9 cellular contexts compared by ENCODE assay signal in the genomic region with DNA sequence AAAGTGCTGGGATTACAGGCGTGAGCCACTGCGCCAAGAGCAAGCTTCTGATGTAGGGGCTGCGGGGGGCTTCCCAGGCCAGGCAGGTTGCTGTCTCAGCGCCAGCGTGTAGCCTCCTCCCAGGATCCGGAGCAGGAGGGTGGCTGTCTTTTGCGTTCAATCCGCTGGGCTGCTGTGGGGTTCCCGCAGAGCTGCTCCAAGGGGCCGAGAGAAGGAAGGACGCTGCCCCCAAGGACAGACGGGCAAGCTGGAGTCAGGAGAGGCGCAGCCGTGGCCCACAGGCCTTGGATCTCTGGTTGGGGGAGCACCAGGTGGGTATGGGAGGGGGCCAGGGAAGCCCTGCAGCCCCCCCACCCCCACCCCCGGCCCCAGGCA. TPM values are rescaled to one million over a fixed set of nuclear protein-coding genes. Genes with fewer than 3 reads are reported as not detected.
DNase-seq lines count a peak whose midpoint lies in the region; FAIRE-seq and TF ChIP-seq lines count a peak whose summit lies in the region.
"Had no signal": no experiment of that assay in that cellular context is flagged by ENCODE, and none has a peak within 500 bp of the region (broad histone marks: within the 10 kb centered on the region; RNA-seq: fewer than 3 reads in every experiment).

No MANE protein-coding gene starts in this region.

- peaks cover 28 to 56% (median 45%) of the 10 kb centered on the region in 10 experiments for H3K4me1 ChIP-seq in BLaER1 treated with 17β-estradiol and CSF1 and Interleukin-3, amounts not matched to agents 10 nM and 100 nM
- H3K4me1 ChIP-seq in ascending aorta (peaks cover 38 to 65% of the 10 kb centered on the region in 2 donors), left ventricle myocardium inferior (peaks cover 66% of the 10 kb centered on the region), rectal smooth muscle tissue (ENCODE audit: control insufficient read depth, insufficient read depth, low read length) (peaks cover 44% of the 10 kb centered on the region)

- peaks cover 0 to 6% (median 0%) of the 10 kb centered on the region in 11 experiments; a peak in 3 of 22 replicates for H4K20me1 ChIP-seq in BLaER1 treated with 17β-estradiol and CSF1 and Interleukin-3, amounts not matched to agents 10 nM and 100 nM

- no peaks in the 10 kb centered on the region for H3K36me3 ChIP-seq in BLaER1 treated with 17β-estradiol and CSF1 and Interleukin-3, amounts not matched to agents 10 nM and 100 nM
- H3K36me3 ChIP-seq in ascending aorta: no peaks in the 10 kb centered on the region
- H3K36me3 ChIP-seq in left ventricle myocardium inferior: no peaks in the 10 kb centered on the region
- H3K36me3 ChIP-seq in rectal smooth muscle tissue (ENCODE audit: control insufficient read depth, insufficient read depth, low read length): no peaks in the 10 kb centered on the region

- H3K4me2 ChIP-seq in BLaER1 treated with 17β-estradiol and CSF1 and Interleukin-3, amounts not matched to agents 10 nM and 100 nM: peak overlapping the region; percentile 76 to 97 (median 93)

- intact Hi-C loops in ascending aorta (cut with DNase I): no loop called here
- intact Hi-C loops in left ventricle myocardium inferior (cut with micrococcal nuclease): no loop called here

- peak overlapping the region in 1 of 10 experiments; percentile 52; a peak in 2 of 20 replicates for H3K4me3 ChIP-seq in BLaER1 treated with 17β-estradiol and CSF1 and Interleukin-3, amounts not matched to agents 10 nM and 100 nM
- H3K4me3 ChIP-seq in ascending aorta: peak overlapping the region; percentile 51 to 54
- peak overlapping the region; percentile 53 for H3K4me3 ChIP-seq in left ventricle myocardium inferior
- H3K4me3 ChIP-seq in rectal smooth muscle tissue (ENCODE audit: low read length): peak overlapping the region; percentile 52

- no peaks in the 10 kb centered on the region for H3K27me3 ChIP-seq in BLaER1 treated with 17β-estradiol and CSF1 and Interleukin-3, amounts not matched to agents 10 nM and 100 nM
- H3K27me3 ChIP-seq in ascending aorta (no peaks in the 10 kb centered on the region), left ventricle myocardium inferior (ENCODE audit: low read depth) (no peaks in the 10 kb centered on the region), rectal smooth muscle tissue (ENCODE audit: control insufficient read depth, insufficient read depth, low read length) (no peaks in the 10 kb centered on the region)

- TF ChIP-seq CTCF in ascending aorta (IDR thresholded peaks at IDR 0.05) (no peak), left ventricle myocardium inferior (IDR thresholded peaks at IDR 0.05; ENCODE audit: borderline replicate concordance) (no peak)

- H3K9ac ChIP-seq in BLaER1 treated with 17β-estradiol and CSF1 and Interleukin-3, amounts not matched to agents 10 nM and 100 nM: peak overlapping the region in 8 of 11 experiments; percentile 13 to 81 (median 76); a peak in 8 of 22 replicates
- peak overlapping the region; percentile 62 for H3K9ac ChIP-seq in rectal smooth muscle tissue (ENCODE audit: low read length)

- peak overlapping the region in 10 of 11 experiments; percentile 60 to 90 (median 82); a peak in 18 of 22 replicates for H3K27ac ChIP-seq in BLaER1 treated with 17β-estradiol and CSF1 and Interleukin-3, amounts not matched to agents 10 nM and 100 nM
- H3K27ac ChIP-seq in ascending aorta (peak overlapping the region; percentile 99), left ventricle myocardium inferior (replicated peaks) (peak overlapping the region; percentile 99), rectal smooth muscle tissue (ENCODE audit: low read depth, low read length) (peak overlapping the region; percentile 97)

- DNase-seq in ascending aorta (ENCODE audit: low spot score in 2 of 2) (no peak), left ventricle myocardium inferior (peak; percentile 38), ACHN (no peak), NOMO-1 (lab: John Stamatoyannopoulos, UW; ENCODE audit: unreplicated experiment in 2 of 2) (no peak), GM12892 (ENCODE audit: insufficient read length) (no peak), GOT3 (lab: John Stamatoyannopoulos, UW) (no peak)
- DNase-seq: NCI-H2081 treated with DMSO at 0.1 percent for 48 hours had no signal

- FAIRE-seq in GM12892 (lab: Jason Lieb, UNC): no peak

- in situ Hi-C loops in ACHN (cut with HindIII; ENCODE audit: low pct_ligation_motif_present, low pct_unique_long_range_greater_than_20kb, low sequenced_read_pairs): loop anchor here (25.0 kb wide), 1 partner anchor 175 kb away; a partner anchor contains a TSS

- no peak for TF ChIP-seq POLR2A in GM12892 (IDR thresholded peaks at IDR 0.05; ENCODE audit: low read depth, low read length)

- H3K9me3 ChIP-seq in BLaER1 treated with 17β-estradiol and CSF1 and Interleukin-3, amounts not matched to agents 10 nM and 100 nM (replicated peaks in 1 of 11): no peaks in the 10 kb centered on the region
- H3K9me3 ChIP-seq in ascending aorta (no peaks in the 10 kb centered on the region), left ventricle myocardium inferior (replicated peaks) (no peaks in the 10 kb centered on the region)

RNA-seq across cellular contexts. Expression of a gene that starts 16.0 kb away (rescaled TPM):
- 139 TPM for total RNA-seq in ascending aorta
- total RNA-seq in left ventricle myocardium inferior: 37.9 TPM
- 2.0 TPM for polyA plus RNA-seq in GM12892 (2012; ENCODE audit: missing spikeins)

RNA-seq across cellular contexts. Expression of a gene that starts 17.6 kb away (rescaled TPM):
- total RNA-seq in ascending aorta (38.3 TPM), left ventricle myocardium inferior (37.0 TPM)
- 4.9 TPM for polyA plus RNA-seq in GM12892 (2012; ENCODE audit: missing spikeins)
